ENCODE assay signal across 8 cellular contexts in genomic region chr9:120714088-120714845, GRCh38. TPM values are rescaled to one million over a fixed set of nuclear protein-coding genes. Genes with fewer than 3 reads are reported as not detected.
A peak's percentile ranks its signal among the peaks of the same experiment; 100 is the strongest.
DNase-seq lines count a peak whose midpoint lies in the region; ATAC-seq, FAIRE-seq and TF ChIP-seq lines count a peak whose summit lies in the region.

MEGF9 (minus strand) TSS chr9:120714470; CDS start chr9:120714358, 112 bp downstream.

- H3K4ac ChIP-seq in trophoblast cell (ENCODE audit: low read depth, low read length) = peak within 1 kb of the TSS; percentile 66

- peak within 1 kb of the TSS; percentile 8 for H2AK5ac ChIP-seq in trophoblast cell (ENCODE audit: low read length)

- H4K12ac ChIP-seq in trophoblast cell (ENCODE audit: low read depth, low read length) = peak within 1 kb of the TSS; percentile 69

- TF ChIP-seq POLR2A in GM12891 (IDR thresholded peaks at IDR 0.05; ENCODE audit: low read depth, low read length) (no peak), tibial nerve (IDR thresholded peaks at IDR 0.05) (peak; percentile 84 to 97)

- H3K9ac ChIP-seq in adipocyte (ENCODE audit: low read length) = peak within 1 kb of the TSS; percentile 91
- peak within 1 kb of the TSS; percentile 93 for H3K9ac ChIP-seq in trophoblast cell (ENCODE audit: low read length)

- peak; percentile 96 for FAIRE-seq in GM12891 (lab: Jason Lieb, UNC)

- peak within 1 kb of the TSS; percentile 92 for H4K91ac ChIP-seq in trophoblast cell (ENCODE audit: low read depth, low read length)

- peak within 1 kb of the TSS; percentile 84 for H3K18ac ChIP-seq in trophoblast cell (ENCODE audit: low read length)

- peak within 1 kb of the TSS; percentile 54 for H2BK120ac ChIP-seq in trophoblast cell (ENCODE audit: insufficient read depth, low read length, poor library complexity)

- H2BK12ac ChIP-seq in trophoblast cell (ENCODE audit: low read length) = peak within 1 kb of the TSS; percentile 25

- peak within 1 kb of the TSS; percentile 83 for H3K4me3 ChIP-seq in adipocyte (ENCODE audit: low read length)
- peak within 1 kb of the TSS; percentile 90 for H3K4me3 ChIP-seq in trophoblast cell (ENCODE audit: low read depth, low read length)
- H3K4me3 ChIP-seq in tibial nerve = peak within 1 kb of the TSS; percentile 73 to 97 (median 87)

- H2BK5ac ChIP-seq in trophoblast cell (ENCODE audit: low read depth, low read length, poor library complexity) = no peak within 1 kb of the TSS

- no CpG with 5 or more reads among the region's 102 CpGs for WGBS in trophoblast cell (ENCODE audit: extremely low coverage, insufficient coverage, insufficient read length)
- WGBS in tibial nerve, 2 donors = 0 to 1% methylated on average over 22 to 52 of the region's 102 CpGs

- H3K23ac ChIP-seq in trophoblast cell (ENCODE audit: low read length) = no peak within 1 kb of the TSS

- DNase-seq in GM12891 (ENCODE audit: insufficient read length, low spot score) (peak; percentile 91), NCI-H1417 treated with DMSO at 0.1 percent for 48 hours (lab: John Stamatoyannopoulos, UW) (peak; percentile 94), SW 1271 (lab: John Stamatoyannopoulos, UW) (peak; percentile 92 to 95), adipocyte (ENCODE audit: low read depth) (peak; percentile 99), cardiac septum (ENCODE audit: low spot score) (peak; percentile 100), trophoblast cell (peak; percentile 97 to 99), tibial nerve (ENCODE audit: low spot score in 2 of 2) (peak; percentile 96 to 98)

- peaks cover 5% of the 10 kb centered on the region for H3K79me2 ChIP-seq in trophoblast cell (ENCODE audit: control insufficient read depth, insufficient read depth, low read length, poor library complexity)

- no peaks in the 10 kb centered on the region for H3K27me3 ChIP-seq in adipocyte (replicated peaks; ENCODE audit: control insufficient read depth, insufficient read depth, low read length)
- peaks cover 10% of the 10 kb centered on the region for H3K27me3 ChIP-seq in trophoblast cell (ENCODE audit: insufficient read depth, low read length)
- no peaks in the 10 kb centered on the region for H3K27me3 ChIP-seq in tibial nerve

- peak within 1 kb of the TSS; percentile 73 for H2AFZ ChIP-seq in trophoblast cell (ENCODE audit: insufficient read depth, low read length, poor library complexity)

- H3K9me3 ChIP-seq in adipocyte (ENCODE audit: control insufficient read depth, low read length) (no peaks in the 10 kb centered on the region), trophoblast cell (ENCODE audit: insufficient read depth, low read depth, low read length) (no peaks in the 10 kb centered on the region), tibial nerve (no peaks in the 10 kb centered on the region)

- H3K27ac ChIP-seq in trophoblast cell (ENCODE audit: low read depth, low read length) = no peak within 1 kb of the TSS
- peak within 1 kb of the TSS; percentile 83 to 98 (median 92) for H3K27ac ChIP-seq in tibial nerve

- H4K8ac ChIP-seq in trophoblast cell (ENCODE audit: low read depth, low read length) = peak within 1 kb of the TSS; percentile 88

- peak in 1 of 2 donors; percentile 95 for TF ChIP-seq EP300 in tibial nerve (IDR thresholded peaks at IDR 0.05)

- H3K36me3 ChIP-seq in adipocyte (ENCODE audit: control insufficient read depth, insufficient read depth, low read length, severe bottlenecking) = peaks cover under 1% of the 10 kb centered on the region
- no peaks in the 10 kb centered on the region for H3K36me3 ChIP-seq in trophoblast cell (ENCODE audit: control insufficient read depth in 1 of 2, insufficient read depth in 2 of 2, low read length in 2 of 2)
- no peaks in the 10 kb centered on the region for H3K36me3 ChIP-seq in tibial nerve

- peaks cover 37% of the 10 kb centered on the region for H3K4me1 ChIP-seq in adipocyte (ENCODE audit: control insufficient read depth, insufficient read depth, low read length)
- H3K4me1 ChIP-seq in trophoblast cell (ENCODE audit: control insufficient read depth in 1 of 2, insufficient read depth in 2 of 2, low read length in 2 of 2) = peaks cover 6% of the 10 kb centered on the region in 2 experiments
- peaks cover 0 to 47% (median 19%) of the 10 kb centered on the region in 4 donors for H3K4me1 ChIP-seq in tibial nerve

- peak; percentile 98 for ATAC-seq in HG02798 (IDR thresholded peaks at IDR 0.05; ENCODE audit: poor library complexity, unreplicated experiment)

- peak within 1 kb of the TSS; percentile 96 for H3K14ac ChIP-seq in trophoblast cell (ENCODE audit: low read length)

- H3K4me2 ChIP-seq in trophoblast cell (ENCODE audit: low read length) = peak within 1 kb of the TSS; percentile 98

- TF ChIP-seq CTCF in tibial nerve (IDR thresholded peaks at IDR 0.05) = peak in 2 of 5 experiments; percentile 10 to 25

- intact Hi-C loops in cardiac septum (cut with DNase I) = no loop called here

- H3K79me1 ChIP-seq in trophoblast cell (ENCODE audit: low read length) = peaks cover 7% of the 10 kb centered on the region

TF ChIP-seq in GM12891, 5 proteins besides CTCF, POLR2A, EP300 and RAD21:
- TF ChIP-seq POLR2AphosphoS5 (IDR thresholded peaks at IDR 0.05; ENCODE audit: low read depth, low read length) = no peak
- no peak for TF ChIP-seq POU2F2 (IDR thresholded peaks at IDR 0.05; ENCODE audit: low read depth, low read length)
- no peak for TF ChIP-seq PAX5 (IDR thresholded peaks at IDR 0.05; ENCODE audit: insufficient read depth, low read length, severe bottlenecking)
- no peak for TF ChIP-seq TAF1 (IDR thresholded peaks at IDR 0.05; ENCODE audit: low read depth, low read length)
- TF ChIP-seq SPI1 (IDR thresholded peaks at IDR 0.05; ENCODE audit: low read depth, low read length) = no peak

RNA-seq across cellular contexts. Expression of gene MEGF9, which starts in this region (rescaled TPM):
- 0.63 TPM for polyA plus RNA-seq in GM12891 (2012; ENCODE audit: low read depth, missing spikeins)
- total RNA-seq in cardiac septum (8.2 TPM), tibial nerve (100 to 1,000 TPM in 1 of 4 donors, 10 to 100 TPM in 3; 62.1 to 113 (median 91.8) TPM)
- polyA plus RNA-seq in trophoblast cell (2013) = 3.9 and 4.1 TPM in 2 replicates
